ENCODE assay signal across 17 cellular contexts in the genomic region with DNA sequence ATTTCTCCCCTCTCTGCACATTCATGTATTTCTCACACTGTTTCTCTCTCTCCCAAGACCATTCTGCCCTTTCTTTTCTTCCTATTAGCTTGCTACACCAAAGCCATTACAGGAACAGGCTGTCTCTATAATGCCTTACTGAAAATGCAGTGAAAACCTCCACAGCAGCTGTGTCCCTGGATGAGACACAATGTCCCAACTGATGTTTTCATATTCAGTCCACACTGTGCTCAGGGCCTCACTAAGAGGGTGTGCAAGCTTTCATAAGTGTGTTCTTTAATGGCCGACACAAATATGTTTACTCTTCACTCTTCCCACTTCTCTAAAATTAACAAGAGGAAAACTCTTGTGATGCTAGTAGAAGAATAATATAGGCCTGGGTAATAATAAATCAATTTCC.
DNase-seq lines count a peak whose midpoint lies in the region; ATAC-seq and TF ChIP-seq lines count a peak whose summit lies in the region.
"Had no signal": no experiment of that assay in that cellular context is flagged by ENCODE, and none has a peak within 500 bp of the region (broad histone marks: within the 10 kb centered on the region; RNA-seq: fewer than 3 reads in every experiment).

No MANE protein-coding gene starts in this region.

- no peaks in the 10 kb centered on the region for H3K9me3 ChIP-seq in Loucy (ENCODE audit: insufficient read depth, low read depth, low read length)
- H3K9me3 ChIP-seq in smooth muscle cell (replicated peaks; ENCODE audit: low read depth): no peaks in the 10 kb centered on the region
- peaks cover 4% of the 10 kb centered on the region; the same call in 1 of the 2 replicates for H3K9me3 ChIP-seq in Caco-2
- H3K9me3 ChIP-seq: HAP-1 had no signal

- TF ChIP-seq CTCF in Loucy (conservative IDR thresholded peaks at IDR 0.05; ENCODE audit: low read length) (no peak), smooth muscle cell (IDR thresholded peaks at IDR 0.05; ENCODE audit: borderline replicate concordance, insufficient read depth, poor library complexity, severe bottlenecking) (no peak), Caco-2 (IDR thresholded peaks at IDR 0.05; ENCODE audit: insufficient read depth in 1 of 2, low read depth in 1 of 2, low read length in 1 of 2, severe bottlenecking in 1 of 2, unreplicated experiment in 1 of 2) (no peak)

- H3K4me1 ChIP-seq in ACC112 (ENCODE audit: control insufficient read depth, insufficient read depth, low read length, unreplicated experiment): peaks cover 25% of the 10 kb centered on the region
- peaks cover 19% of the 10 kb centered on the region for H3K4me1 ChIP-seq in Loucy (ENCODE audit: insufficient read depth, low read length, poor library complexity, severe bottlenecking)
- H3K4me1 ChIP-seq in smooth muscle cell (ENCODE audit: low read depth): peaks cover 12% of the 10 kb centered on the region
- 0 out of 2 replicates have a peak, but pooled peaks cover 8% of the 10 kb centered on the region for H3K4me1 ChIP-seq in Caco-2
- H3K4me1 ChIP-seq: HAP-1 had no signal

- CTCF ChIA-PET in activated CD4-positive, alpha-beta memory T cell treated with anti-CD3 and anti-CD28 coated beads, Interleukin-2, amount 10 ng/mL, durations not matched to agents 7 days and 5 days (lab: Charles Lee): interaction anchor here (1.1 kb wide), 1 partner anchor 181 kb away, joined by 4 read pairs; no protein-coding TSS in a partner anchor
- CTCF ChIA-PET in Caco-2 (lab: Charles Lee): no interaction called here

- H3K79me2 ChIP-seq in ACC112 (ENCODE audit: control insufficient read depth, insufficient read depth, low read length, unreplicated experiment) (no peaks in the 10 kb centered on the region), Loucy (ENCODE audit: insufficient read depth, low read length) (no peaks in the 10 kb centered on the region), smooth muscle cell (ENCODE audit: low read depth) (no peaks in the 10 kb centered on the region)

- H3K36me3 Mint-ChIP-seq in activated CD4-positive, alpha-beta memory T cell treated with anti-CD3 and anti-CD28 coated beads, Interleukin-2, amount 10 ng/mL, durations not matched to agents 7 days and 5 days (ENCODE audit: low read depth): no peaks in the 10 kb centered on the region
- no peaks in the 10 kb centered on the region for H3K36me3 Mint-ChIP-seq in Caco-2 (ENCODE audit: insufficient read depth, unreplicated experiment)

- POLR2A ChIA-PET in activated CD4-positive, alpha-beta memory T cell treated with anti-CD3 and anti-CD28 coated beads, Interleukin-2, amount 10 ng/mL, durations not matched to agents 7 days and 5 days (lab: Charles Lee): no interaction called here
- POLR2A ChIA-PET in Caco-2 (lab: Charles Lee): no interaction called here

- H4K20me1 ChIP-seq in Loucy (ENCODE audit: insufficient read depth, low read length, poor library complexity, severe bottlenecking) (no peaks in the 10 kb centered on the region), smooth muscle cell (ENCODE audit: low read depth) (no peaks in the 10 kb centered on the region)

- no peak for ATAC-seq in HG03432 (IDR thresholded peaks at IDR 0.05; ENCODE audit: unreplicated experiment)

- H3K36me3 ChIP-seq in ACC112 (ENCODE audit: insufficient read depth, low read length): no peaks in the 10 kb centered on the region
- H3K36me3 ChIP-seq in Loucy (ENCODE audit: insufficient read depth, low read length): no peaks in the 10 kb centered on the region
- H3K36me3 ChIP-seq in smooth muscle cell (ENCODE audit: low read depth): no peaks in the 10 kb centered on the region
- H3K36me3 ChIP-seq in Caco-2 (ENCODE audit: control insufficient read depth, insufficient read depth, low read length): no peaks in the 10 kb centered on the region
- H3K36me3 ChIP-seq: HAP-1 had no signal

- no peak overlapping the region for H3K27ac Mint-ChIP-seq in activated CD4-positive, alpha-beta memory T cell treated with anti-CD3 and anti-CD28 coated beads, Interleukin-2, amount 10 ng/mL, durations not matched to agents 7 days and 5 days
- no peak overlapping the region for H3K27ac Mint-ChIP-seq in Caco-2 (ENCODE audit: unreplicated experiment)

- no peaks in the 10 kb centered on the region for H3K9me3 Mint-ChIP-seq in activated CD4-positive, alpha-beta memory T cell treated with anti-CD3 and anti-CD28 coated beads, Interleukin-2, amount 10 ng/mL, durations not matched to agents 7 days and 5 days
- H3K9me3 Mint-ChIP-seq in Caco-2 (ENCODE audit: unreplicated experiment): no peaks in the 10 kb centered on the region

- H3K27me3 Mint-ChIP-seq in activated CD4-positive, alpha-beta memory T cell treated with anti-CD3 and anti-CD28 coated beads, Interleukin-2, amount 10 ng/mL, durations not matched to agents 7 days and 5 days: no peaks in the 10 kb centered on the region
- H3K27me3 Mint-ChIP-seq in Caco-2 (ENCODE audit: insufficient read depth, unreplicated experiment): no peaks in the 10 kb centered on the region

- H2AFZ ChIP-seq in ACC112 (ENCODE audit: low read length, unreplicated experiment): no peak overlapping the region
- H2AFZ ChIP-seq in Loucy (ENCODE audit: low read length): no peak overlapping the region
- peak overlapping the region; percentile 10 for H2AFZ ChIP-seq in smooth muscle cell (ENCODE audit: low read depth)

- H3K4me3 ChIP-seq in ACC112 (ENCODE audit: low read depth, low read length) (no peak overlapping the region), Loucy (ENCODE audit: low read length, poor library complexity, severe bottlenecking) (no peak overlapping the region), smooth muscle cell (no peak overlapping the region), Caco-2 (ENCODE audit: low read depth, low read length) (no peak overlapping the region)
- H3K4me3 ChIP-seq: GM12878, HAP-1 had no signal

- intact Hi-C loops in Caco-2 (cut with micrococcal nuclease; ENCODE audit: unreplicated experiment): no loop called here

- H3K27ac ChIP-seq in ACC112 (ENCODE audit: low read depth, low read length): peak overlapping the region; percentile 72
- peak overlapping the region; percentile 88 for H3K27ac ChIP-seq in smooth muscle cell (ENCODE audit: low read depth)
- H3K27ac ChIP-seq: 22Rv1 had no signal

- no TSS peak for BruUV-seq in Caco-2 (replicated peaks; lab: Mats Ljungman, UMichigan)

- H3K4me2 ChIP-seq in Loucy (ENCODE audit: low read depth, low read length, poor library complexity, severe bottlenecking) (peak overlapping the region; percentile 47), smooth muscle cell (no peak overlapping the region)

- H3K9ac ChIP-seq in Loucy (ENCODE audit: low read depth, low read length, poor library complexity, severe bottlenecking) (no peak overlapping the region), smooth muscle cell (ENCODE audit: low read depth) (peak overlapping the region; percentile 64)

- no peaks in the 10 kb centered on the region for H3K9me2 ChIP-seq in Loucy (replicated peaks; ENCODE audit: low read depth, low read length)

- no peaks in the 10 kb centered on the region for H3K4me1 Mint-ChIP-seq in activated CD4-positive, alpha-beta memory T cell treated with anti-CD3 and anti-CD28 coated beads, Interleukin-2, amount 10 ng/mL, durations not matched to agents 7 days and 5 days
- no peaks in the 10 kb centered on the region for H3K4me1 Mint-ChIP-seq in Caco-2 (ENCODE audit: low read depth, unreplicated experiment)

- no peaks in the 10 kb centered on the region for H3F3A ChIP-seq in Loucy (ENCODE audit: low read depth)
- peaks cover 13% of the 10 kb centered on the region for H3F3A ChIP-seq in smooth muscle cell (ENCODE audit: low read depth)

- DNase-seq in myocyte (ENCODE audit: low read depth): peak; percentile 17
- no peak for DNase-seq in smooth muscle cell (lab: John Stamatoyannopoulos, UW; ENCODE audit: unreplicated experiment)
- no peak for DNase-seq in activated CD4-positive, alpha-beta memory T cell treated with anti-CD3 and anti-CD28 coated beads, Interleukin-2, amount 10 ng/mL, durations not matched to agents 7 days and 5 days
- DNase-seq in Caco-2: no peak
- no peak for DNase-seq in A172 (ENCODE audit: low spot score)
- DNase-seq: DMS79, NCI-H1105 treated with DMSO at 0.1 percent for 48 hours, NCI-H2029 treated with DMSO at 0.1 percent for 48 hours, NCI-H510A treated with DMSO at 0.1 percent for 48 hours, NCI-H774 had no signal

- H3K27me3 ChIP-seq in ACC112 (ENCODE audit: insufficient read depth, low read length) (no peaks in the 10 kb centered on the region), Loucy (ENCODE audit: insufficient read depth, low read length, poor library complexity, severe bottlenecking) (no peaks in the 10 kb centered on the region), smooth muscle cell (ENCODE audit: low read depth) (no peaks in the 10 kb centered on the region), Caco-2 (replicated peaks; ENCODE audit: control insufficient read depth, insufficient read depth, low read length) (no peaks in the 10 kb centered on the region)

- no peak overlapping the region for H3K4me3 Mint-ChIP-seq in activated CD4-positive, alpha-beta memory T cell treated with anti-CD3 and anti-CD28 coated beads, Interleukin-2, amount 10 ng/mL, durations not matched to agents 7 days and 5 days
- no peak overlapping the region for H3K4me3 Mint-ChIP-seq in Caco-2 (ENCODE audit: unreplicated experiment)
- H3K4me3 Mint-ChIP-seq: CD14-positive monocyte had no signal

- WGBS in smooth muscle cell (ENCODE audit: low lambda C conversion rate): 96% methylated on average over 1 of the region's 1 CpG
